In genomic region chr3:31572605-31573459, GRCh38 we compare ENCODE assay signal across 15 cellular contexts. TPM values are rescaled to one million over a fixed set of nuclear protein-coding genes. Genes with fewer than 3 reads are reported as not detected.
DNase-seq lines count a peak whose midpoint lies in the region; ATAC-seq lines count a peak whose summit lies in the region.
"Had no signal": no experiment of that assay in that cellular context is flagged by ENCODE, and none has a peak within 500 bp of the region (broad histone marks: within the 10 kb centered on the region; RNA-seq: fewer than 3 reads in every experiment).

No MANE protein-coding gene starts in this region.

- no peak overlapping the region for H3K9ac ChIP-seq in BLaER1 treated with 17β-estradiol and CSF1 and Interleukin-3, amounts not matched to agents 10 nM and 100 nM

- peaks cover 13 to 50% (median 24%) of the 10 kb centered on the region in 11 experiments; a peak in 21 of 22 replicates for H3K36me3 ChIP-seq in BLaER1 treated with 17β-estradiol and CSF1 and Interleukin-3, amounts not matched to agents 10 nM and 100 nM
- H3K36me3 ChIP-seq: ascending aorta, BE2C had no signal

- no peak overlapping the region for H3K4me3 ChIP-seq in BLaER1 treated with 17β-estradiol and CSF1 and Interleukin-3, amounts not matched to agents 10 nM and 100 nM
- H3K4me3 ChIP-seq: ascending aorta had no signal

- DNase-seq in T-helper 17 cell, result no peak
- DNase-seq in NCI-H226, result no peak
- DNase-seq in NCI-H187 (lab: John Stamatoyannopoulos, UW), result no peak
- DNase-seq in HuH-7 (ENCODE audit: low spot score), result no peak
- no peak for DNase-seq in epidermal melanocyte (ENCODE audit: insufficient read length, low spot score)
- DNase-seq: BE2C, erythroblast, H9, NCI-H345, SW 1271 had no signal

- peaks cover 17 to 64% (median 37%) of the 10 kb centered on the region in 10 experiments for H3K4me1 ChIP-seq in BLaER1 treated with 17β-estradiol and CSF1 and Interleukin-3, amounts not matched to agents 10 nM and 100 nM
- H3K4me1 ChIP-seq: BE2C had no signal

- H3K27ac ChIP-seq in BLaER1 treated with 17β-estradiol and CSF1 and Interleukin-3, amounts not matched to agents 10 nM and 100 nM, result no peak overlapping the region; a peak in 1 of 22 replicates
- H3K27ac ChIP-seq: ascending aorta had no signal

- peaks cover 52 to 96% (median 92%) of the 10 kb centered on the region in 11 experiments for H4K20me1 ChIP-seq in BLaER1 treated with 17β-estradiol and CSF1 and Interleukin-3, amounts not matched to agents 10 nM and 100 nM

- no peaks in the 10 kb centered on the region for H3K27me3 Mint-ChIP-seq in T-helper 17 cell

- peak overlapping the region; percentile 3 to 65 (median 27); a peak in 17 of 22 replicates for H3K4me2 ChIP-seq in BLaER1 treated with 17β-estradiol and CSF1 and Interleukin-3, amounts not matched to agents 10 nM and 100 nM

- H3K36me3 Mint-ChIP-seq in T-helper 17 cell (ENCODE audit: low read depth), result no peaks in the 10 kb centered on the region

- peaks cover 57% of the 10 kb centered on the region for H3K4me1 Mint-ChIP-seq in T-helper 17 cell

- no peaks in the 10 kb centered on the region for H3K27me3 ChIP-seq in BLaER1 treated with 17β-estradiol and CSF1 and Interleukin-3, amounts not matched to agents 10 nM and 100 nM
- H3K27me3 ChIP-seq: ascending aorta, BE2C had no signal

- H3K9me3 ChIP-seq in BLaER1 treated with 17β-estradiol and CSF1 and Interleukin-3, amounts not matched to agents 10 nM and 100 nM (replicated peaks in 1 of 11), result peaks cover 0 to 11% (median 0%) of the 10 kb centered on the region in 11 experiments; a peak in 1 of 22 replicates
- no peaks in the 10 kb centered on the region for H3K9me3 ChIP-seq in T-helper 17 cell (ENCODE audit: control insufficient read depth, low read length, poor library complexity, severe bottlenecking)
- H3K9me3 ChIP-seq: ascending aorta, BE2C had no signal

- ATAC-seq in GM19395 (IDR thresholded peaks at IDR 0.05; ENCODE audit: unreplicated experiment), result peak; percentile 56
- peak; percentile 57 for ATAC-seq in HG03159 (IDR thresholded peaks at IDR 0.05; ENCODE audit: unreplicated experiment)
- peak; percentile 40 for ATAC-seq in T-helper 17 cell

- no peak overlapping the region for H3K27ac Mint-ChIP-seq in T-helper 17 cell
- H3K27ac Mint-ChIP-seq: H9 had no signal

- H3K4me3 Mint-ChIP-seq in T-helper 17 cell, result no peak overlapping the region
- H3K4me3 Mint-ChIP-seq: H9, neural crest cell had no signal

RNA-seq across cellular contexts. Expression of gene STT3B, which starts 40.1 kb away (rescaled TPM):
- total RNA-seq in T-helper 17 cell, result 100 to 1,000 TPM; 125 to 151 TPM
